Comparison of ENCODE assay signal across 9 cellular contexts in the genomic region with DNA sequence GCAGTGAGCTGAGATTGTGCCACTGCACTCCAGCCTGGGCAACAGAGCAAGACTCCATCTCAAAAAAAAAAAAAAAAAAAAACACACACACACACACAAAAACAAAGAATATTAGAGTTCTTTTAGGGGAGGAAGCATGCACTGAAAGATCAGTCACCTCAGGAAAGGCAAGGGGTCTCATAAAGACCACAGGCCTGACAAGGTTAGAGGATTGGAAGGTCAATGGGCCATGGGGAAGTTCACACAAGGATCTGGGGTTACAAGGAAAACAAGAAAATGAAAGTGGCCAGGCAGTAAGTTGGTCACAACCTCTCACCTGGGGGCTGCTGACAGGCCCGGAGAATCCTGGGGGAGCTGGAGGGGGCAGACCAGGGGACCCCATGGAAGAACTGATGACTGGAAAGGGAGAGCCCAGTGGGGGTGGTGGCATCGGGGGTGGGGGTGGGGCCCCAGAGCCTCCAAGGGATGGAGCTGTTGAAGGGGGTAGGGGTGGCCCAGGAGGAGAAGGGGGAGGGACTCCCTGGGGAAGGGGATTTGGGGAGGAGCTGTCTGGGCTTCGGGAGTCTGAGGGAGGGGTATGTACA. TPM values are rescaled to one million over a fixed set of nuclear protein-coding genes. Genes with fewer than 3 reads are reported as not detected.
A peak's percentile ranks its signal among the peaks of the same experiment; 100 is the strongest.
DNase-seq lines count a peak whose midpoint lies in the region; ATAC-seq and TF ChIP-seq lines count a peak whose summit lies in the region.
"Had no signal": no experiment of that assay in that cellular context is flagged by ENCODE, and none has a peak within 500 bp of the region (broad histone marks: within the 10 kb centered on the region; RNA-seq: fewer than 3 reads in every experiment).

No MANE protein-coding gene starts in this region.

- no peaks in the 10 kb centered on the region for H3K27me3 Mint-ChIP-seq in activated CD4-positive, alpha-beta memory T cell treated with anti-CD3 and anti-CD28 coated beads, Interleukin-2, amount 10 ng/mL, durations not matched to agents 7 days and 5 days
- H3K27me3 Mint-ChIP-seq in stimulated activated memory B cell treated with anti-CD40 and anti-IgM and Interleukin-4, amounts not matched to agents 10 μg/mL and 1 μg/mL and 100 μg/mL, for 72 hours, result no peaks in the 10 kb centered on the region

- H4K20me1 ChIP-seq in SK-N-SH (ENCODE audit: insufficient read depth) (peaks cover 26% of the 10 kb centered on the region), hepatocyte (ENCODE audit: insufficient read depth, poor library complexity, severe bottlenecking) (peaks cover 31% of the 10 kb centered on the region)

- H3K4me1 ChIP-seq in SK-N-SH (ENCODE audit: control insufficient read depth in 1 of 2, insufficient read depth in 2 of 2, low read depth in 1 of 2, low read length in 1 of 2) (peaks cover 11 to 31% of the 10 kb centered on the region in 2 experiments; a peak in 2 of 4 replicates), hepatocyte (ENCODE audit: insufficient read depth) (peaks cover 20% of the 10 kb centered on the region)

- H3K27ac ChIP-seq in SK-N-SH (ENCODE audit: low read depth in 2 of 2, low read length in 1 of 2) (no peak overlapping the region), hepatocyte (no peak overlapping the region)

- H3K36me3 Mint-ChIP-seq in activated CD4-positive, alpha-beta memory T cell treated with anti-CD3 and anti-CD28 coated beads, Interleukin-2, amount 10 ng/mL, durations not matched to agents 7 days and 5 days (ENCODE audit: low read depth), result peaks cover 69% of the 10 kb centered on the region
- peaks cover 57% of the 10 kb centered on the region for H3K36me3 Mint-ChIP-seq in stimulated activated memory B cell treated with anti-CD40 and anti-IgM and Interleukin-4, amounts not matched to agents 10 μg/mL and 1 μg/mL and 100 μg/mL, for 72 hours

- TF ChIP-seq EP300 in SK-N-SH (IDR thresholded peaks at IDR 0.05; ENCODE audit: borderline replicate concordance in 1 of 2, low read depth in 1 of 2, low read length in 1 of 2), result no peak

- H3K4me3 Mint-ChIP-seq in activated CD4-positive, alpha-beta memory T cell treated with anti-CD3 and anti-CD28 coated beads, Interleukin-2, amount 10 ng/mL, durations not matched to agents 7 days and 5 days, result peak overlapping the region; percentile 99
- H3K4me3 Mint-ChIP-seq in stimulated activated memory B cell treated with anti-CD40 and anti-IgM and Interleukin-4, amounts not matched to agents 10 μg/mL and 1 μg/mL and 100 μg/mL, for 72 hours, result peak overlapping the region; percentile 92

- no peak for ATAC-seq in SK-N-SH treated with all-trans-retinoic acid at 6 μM for 48 hours
- no peak for ATAC-seq in stimulated activated memory B cell treated with anti-CD40 and anti-IgM and Interleukin-4, amounts not matched to agents 10 μg/mL and 1 μg/mL and 100 μg/mL, for 72 hours

- H3F3A ChIP-seq in SK-N-SH (replicated peaks; ENCODE audit: insufficient read depth), result peaks cover 17% of the 10 kb centered on the region

- H3K9me3 Mint-ChIP-seq in activated CD4-positive, alpha-beta memory T cell treated with anti-CD3 and anti-CD28 coated beads, Interleukin-2, amount 10 ng/mL, durations not matched to agents 7 days and 5 days, result no peaks in the 10 kb centered on the region
- H3K9me3 Mint-ChIP-seq in stimulated activated memory B cell treated with anti-CD40 and anti-IgM and Interleukin-4, amounts not matched to agents 10 μg/mL and 1 μg/mL and 100 μg/mL, for 72 hours, result no peaks in the 10 kb centered on the region

- no peak for TF ChIP-seq RAD21 in SK-N-SH (IDR thresholded peaks at IDR 0.05; ENCODE audit: low read length)

- CTCF ChIA-PET in SK-N-SH (lab: Yijun Ruan, JAX), result interaction anchor here (3.6 to 3.7 kb wide), 2 partner anchors 10 to 37 kb away, joined by 27 to 50 read pairs; partner anchors contain the start of gene RING1
- CTCF ChIA-PET in activated CD4-positive, alpha-beta memory T cell treated with anti-CD3 and anti-CD28 coated beads, Interleukin-2, amount 10 ng/mL, durations not matched to agents 7 days and 5 days (lab: Charles Lee), result interaction anchor here (1.0 to 2.8 kb wide), 6 partner anchors 10 to 102 kb away, joined by 3 to 12 read pairs (median 7); partner anchors contain the start of gene RING1

- H3K9me2 ChIP-seq in SK-N-SH (no peaks in the 10 kb centered on the region), hepatocyte (replicated peaks; ENCODE audit: insufficient read depth) (no peaks in the 10 kb centered on the region)

- POLR2A ChIA-PET in SK-N-SH (lab: Yijun Ruan, JAX), result interaction anchor here (1.2 kb wide), 1 partner anchor 9 kb away, joined by 3 read pairs; the partner anchor contains the start of gene RING1
- POLR2A ChIA-PET in activated CD4-positive, alpha-beta memory T cell treated with anti-CD3 and anti-CD28 coated beads, Interleukin-2, amount 10 ng/mL, durations not matched to agents 7 days and 5 days (lab: Charles Lee), result interaction anchor here (2.2 kb wide), 1 partner anchor 50 kb away, joined by 11 read pairs; no protein-coding TSS in a partner anchor

- WGBS in SK-N-SH (ENCODE audit: low lambda C conversion rate), result 30% methylated on average over 3 of the region's 3 CpGs
- 67% methylated on average over 1 of the region's 3 CpGs for WGBS in hepatocyte (ENCODE audit: low lambda C conversion rate, missing lambda C conversion rate)

- H3K79me2 ChIP-seq in SK-N-SH (ENCODE audit: insufficient read depth) (peaks cover 64% of the 10 kb centered on the region), hepatocyte (peaks cover 59% of the 10 kb centered on the region)

- peak overlapping the region; percentile 96 for H3K9ac ChIP-seq in SK-N-SH

- TF ChIP-seq CTCF in SK-N-SH (IDR thresholded peaks at IDR 0.05) (no peak), hepatocyte (IDR thresholded peaks at IDR 0.05; ENCODE audit: poor library complexity) (no peak)

- H3K36me3 ChIP-seq in SK-N-SH (replicated peaks in 1 of 2; ENCODE audit: control insufficient read depth in 1 of 2, insufficient read depth in 2 of 2, low read length in 1 of 2) (peaks cover 34 to 59% of the 10 kb centered on the region in 2 experiments), hepatocyte (replicated peaks; ENCODE audit: insufficient read depth, low read depth) (no peaks in the 10 kb centered on the region)

- peak overlapping the region; percentile 95 for H3K27ac Mint-ChIP-seq in activated CD4-positive, alpha-beta memory T cell treated with anti-CD3 and anti-CD28 coated beads, Interleukin-2, amount 10 ng/mL, durations not matched to agents 7 days and 5 days
- H3K27ac Mint-ChIP-seq in stimulated activated memory B cell treated with anti-CD40 and anti-IgM and Interleukin-4, amounts not matched to agents 10 μg/mL and 1 μg/mL and 100 μg/mL, for 72 hours, result peak overlapping the region; percentile 95

- DNase-seq in SK-N-SH (no peak), hepatocyte (ENCODE audit: low spot score) (no peak), NCI-H526 treated with DMSO at 0.1 percent for 48 hours (lab: John Stamatoyannopoulos, UW) (no peak), globus pallidus (ENCODE audit: low spot score) (no peak), amygdala (lab: John Stamatoyannopoulos, UW) (no peak)
- DNase-seq in activated CD4-positive, alpha-beta memory T cell treated with anti-CD3 and anti-CD28 coated beads, Interleukin-2, amount 10 ng/mL, durations not matched to agents 7 days and 5 days, result no peak
- DNase-seq: RPMI8226 had no signal

- H3K27me3 ChIP-seq in SK-N-SH (ENCODE audit: insufficient read depth) (no peaks in the 10 kb centered on the region), hepatocyte (no peaks in the 10 kb centered on the region)

- H3K9me3 ChIP-seq in SK-N-SH, result no peaks in the 10 kb centered on the region
- no peaks in the 10 kb centered on the region for H3K9me3 ChIP-seq in hepatocyte (ENCODE audit: low read depth)

- H2AFZ ChIP-seq in SK-N-SH (ENCODE audit: low read depth) (no peak overlapping the region), hepatocyte (no peak overlapping the region)

- H3K4me3 ChIP-seq in SK-N-SH (ENCODE audit: low read depth in 2 of 2, low read length in 1 of 2) (peak overlapping the region; percentile 82 to 97), hepatocyte (peak overlapping the region; percentile 71)

- H3K4me2 ChIP-seq in SK-N-SH (peak overlapping the region; percentile 98), hepatocyte (peak overlapping the region; percentile 96)

- H3K4me1 Mint-ChIP-seq in activated CD4-positive, alpha-beta memory T cell treated with anti-CD3 and anti-CD28 coated beads, Interleukin-2, amount 10 ng/mL, durations not matched to agents 7 days and 5 days, result peaks cover 61% of the 10 kb centered on the region
- peaks cover 67% of the 10 kb centered on the region for H3K4me1 Mint-ChIP-seq in stimulated activated memory B cell treated with anti-CD40 and anti-IgM and Interleukin-4, amounts not matched to agents 10 μg/mL and 1 μg/mL and 100 μg/mL, for 72 hours

RNA-seq across cellular contexts. Expression of gene RXRB, which starts 1.5 kb away (rescaled TPM):
- 45.8 and 61.0 TPM in 2 replicates for polyA plus RNA-seq in SK-N-SH (2012; rRNA removed)
- 17.8 and 27.5 TPM in 2 replicates for polyA plus RNA-seq in SK-N-SH (2012; cell fraction: cytosol; rRNA removed)
- 154 and 237 TPM in 2 replicates for polyA plus RNA-seq in SK-N-SH (2012; cell fraction: nucleus; rRNA removed)
- total RNA-seq in activated CD4-positive, alpha-beta memory T cell treated with anti-CD3 and anti-CD28 coated beads, Interleukin-2, amount 10 ng/mL, durations not matched to agents 7 days and 5 days, result 10 to 100 TPM; 44.0 to 45.0 TPM
- 14.2 and 17.0 TPM in 2 replicates for total RNA-seq in hepatocyte
- 24.6 and 29.8 TPM in 2 replicates for polyA plus RNA-seq in hepatocyte

RNA-seq across cellular contexts. Expression of gene SLC39A7, which starts 1.7 kb away (rescaled TPM):
- polyA plus RNA-seq in SK-N-SH (2012; rRNA removed), result 129 and 138 TPM in 2 replicates
- polyA plus RNA-seq in SK-N-SH (2012; cell fraction: cytosol; rRNA removed), result 125 and 141 TPM in 2 replicates
- polyA plus RNA-seq in SK-N-SH (2012; cell fraction: nucleus; rRNA removed), result 115 and 121 TPM in 2 replicates
- total RNA-seq in activated CD4-positive, alpha-beta memory T cell treated with anti-CD3 and anti-CD28 coated beads, Interleukin-2, amount 10 ng/mL, durations not matched to agents 7 days and 5 days, result 10 to 100 TPM; 52.8 to 53.8 TPM
- 118 and 130 TPM in 2 replicates for total RNA-seq in hepatocyte
- 46.4 and 55.0 TPM in 2 replicates for polyA plus RNA-seq in hepatocyte

RNA-seq across cellular contexts. Expression of gene HSD17B8, which starts 5.5 kb away (rescaled TPM):
- polyA plus RNA-seq in SK-N-SH (2012; rRNA removed) (33.5 and 37.5 TPM in 2 replicates), hepatocyte (11.1 and 12.9 TPM in 2 replicates)
- polyA plus RNA-seq in SK-N-SH (2012; cell fraction: cytosol; rRNA removed), result 21.5 and 28.7 TPM in 2 replicates
- polyA plus RNA-seq in SK-N-SH (2012; cell fraction: nucleus; rRNA removed), result 51.3 and 79.0 TPM in 2 replicates
- 10 to 100 TPM; 11.4 to 13.0 TPM for total RNA-seq in activated CD4-positive, alpha-beta memory T cell treated with anti-CD3 and anti-CD28 coated beads, Interleukin-2, amount 10 ng/mL, durations not matched to agents 7 days and 5 days
- total RNA-seq in hepatocyte, result 6.0 and 7.8 TPM in 2 replicates

RNA-seq across cellular contexts. Expression of gene COL11A2, which starts 6.7 kb away (rescaled TPM):
- 0.99 and 1.1 TPM in 2 replicates for polyA plus RNA-seq in SK-N-SH (2012; rRNA removed)
- polyA plus RNA-seq in SK-N-SH (2012; cell fraction: cytosol; rRNA removed), result 0.17 and 0.30 TPM in 2 replicates
- polyA plus RNA-seq in SK-N-SH (2012; cell fraction: nucleus; rRNA removed), result 11.9 TPM in 2 replicates
- under 1 TPM; 0.53 to 0.60 TPM for total RNA-seq in activated CD4-positive, alpha-beta memory T cell treated with anti-CD3 and anti-CD28 coated beads, Interleukin-2, amount 10 ng/mL, durations not matched to agents 7 days and 5 days
- total RNA-seq in hepatocyte, result 2.5 and 3.0 TPM in 2 replicates
- polyA plus RNA-seq in hepatocyte, result 4.2 and 4.7 TPM in 2 replicates

RNA-seq across cellular contexts. Expression of gene RING1, which starts 9.4 kb away (rescaled TPM):
- polyA plus RNA-seq in SK-N-SH (2012; rRNA removed) (55.1 and 61.3 TPM in 2 replicates), hepatocyte (32.3 and 32.5 TPM in 2 replicates)
- 30.4 and 40.3 TPM in 2 replicates for polyA plus RNA-seq in SK-N-SH (2012; cell fraction: cytosol; rRNA removed)
- polyA plus RNA-seq in SK-N-SH (2012; cell fraction: nucleus; rRNA removed), result 158 and 191 TPM in 2 replicates
- 10 to 100 TPM; 29.7 to 32.1 TPM for total RNA-seq in activated CD4-positive, alpha-beta memory T cell treated with anti-CD3 and anti-CD28 coated beads, Interleukin-2, amount 10 ng/mL, durations not matched to agents 7 days and 5 days
- total RNA-seq in hepatocyte, result 25.0 and 25.6 TPM in 2 replicates
